In genomic region chr9:126724226-126724625, GRCh38 we compare ENCODE assay signal across 9 cellular contexts.
DNase-seq lines count a peak whose midpoint lies in the region; TF ChIP-seq lines count a peak whose summit lies in the region.
"Had no signal": no experiment of that assay in that cellular context is flagged by ENCODE, and none has a peak within 500 bp of the region (broad histone marks: within the 10 kb centered on the region; RNA-seq: fewer than 3 reads in every experiment).

No MANE protein-coding gene starts in this region.

- POLR2A ChIA-PET in CD4-positive, alpha-beta memory T cell (lab: Charles Lee; ENCODE audit: partially characterized antibody), result interaction anchor here (0.9 to 2.2 kb wide), 7 partner anchors 9 to 191 kb away, joined by 3 to 42 read pairs (median 11); partner anchors contain the start of genes RALGPS1 and ZBTB43

- H3K9me3 ChIP-seq in CD4-positive, alpha-beta memory T cell (ENCODE audit: control insufficient read depth in 1 of 2, low read length in 2 of 2), result no peaks in the 10 kb centered on the region
- H3K9me3 ChIP-seq in adipocyte (ENCODE audit: control insufficient read depth, low read length) (no peaks in the 10 kb centered on the region), sigmoid colon (no peaks in the 10 kb centered on the region)

- TF ChIP-seq CTCF in mesothelial cell of epicardium (IDR thresholded peaks at IDR 0.05; ENCODE audit: unreplicated experiment) (no peak), sigmoid colon (IDR thresholded peaks at IDR 0.05) (no peak), coronary artery (IDR thresholded peaks at IDR 0.05) (no peak)

- no peak overlapping the region for H3K9ac ChIP-seq in adipocyte (ENCODE audit: low read length)

- no peaks in the 10 kb centered on the region for H3K27me3 Mint-ChIP-seq in CD4-positive, alpha-beta memory T cell
- H3K27me3 Mint-ChIP-seq in mesothelial cell of epicardium (ENCODE audit: low read depth), result peaks cover 52% of the 10 kb centered on the region

- no peaks in the 10 kb centered on the region for H3K36me3 ChIP-seq in CD4-positive, alpha-beta memory T cell (ENCODE audit: insufficient read depth, low read length)
- no peaks in the 10 kb centered on the region for H3K36me3 ChIP-seq in adipocyte (ENCODE audit: control insufficient read depth, insufficient read depth, low read length, severe bottlenecking)
- H3K36me3 ChIP-seq in sigmoid colon, result no peaks in the 10 kb centered on the region
- H3K36me3 ChIP-seq: ovary had no signal

- 32 to 68% methylated on average over 6 of the region's 6 CpGs for WGBS in sigmoid colon, 2 donors

- TF ChIP-seq POLR2A in sigmoid colon (IDR thresholded peaks at IDR 0.05), result no peak

- H3K27ac Mint-ChIP-seq in CD4-positive, alpha-beta memory T cell, result peak overlapping the region; percentile 72 to 97 (median 92)
- no peak overlapping the region for H3K27ac Mint-ChIP-seq in mesothelial cell of epicardium

- H3K4me1 ChIP-seq in CD4-positive, alpha-beta memory T cell (ENCODE audit: insufficient read depth, low read length), result peaks cover 37% of the 10 kb centered on the region
- H3K4me1 ChIP-seq in adipocyte (ENCODE audit: control insufficient read depth, insufficient read depth, low read length) (no peaks in the 10 kb centered on the region), sigmoid colon (peaks cover 0 to 18% (median 17%) of the 10 kb centered on the region in 4 donors)

- no peak for TF ChIP-seq EP300 in sigmoid colon (IDR thresholded peaks at IDR 0.05)

- intact Hi-C loops in CD4-positive, alpha-beta memory T cell (cut with micrococcal nuclease), result no loop called here
- intact Hi-C loops in sigmoid colon (cut with DNase I), result no loop called here

- CTCF ChIA-PET in CD4-positive, alpha-beta memory T cell (lab: Charles Lee; ENCODE audit: partially characterized antibody), result interaction anchor here (3.4 kb wide), 1 partner anchor 18 kb away, joined by 43 read pairs; no protein-coding TSS in a partner anchor

- H3K9me3 Mint-ChIP-seq in CD4-positive, alpha-beta memory T cell, result peaks cover 0 to 3% (median 0%) of the 10 kb centered on the region in 8 donors
- H3K9me3 Mint-ChIP-seq in mesothelial cell of epicardium, result peaks cover 4% of the 10 kb centered on the region

- H3K4me1 Mint-ChIP-seq in CD4-positive, alpha-beta memory T cell, result peaks cover 32 to 44% (median 39%) of the 10 kb centered on the region in 4 donors
- peaks cover 10% of the 10 kb centered on the region for H3K4me1 Mint-ChIP-seq in mesothelial cell of epicardium

- no peak for DNase-seq in CD4-positive, alpha-beta memory T cell
- DNase-seq in HT1080 (ENCODE audit: low read depth), result peak; percentile 23
- DNase-seq in adipocyte (ENCODE audit: low read depth), result peak; percentile 6
- DNase-seq in mesothelial cell of epicardium (ENCODE audit: low spot score in 2 of 2, unreplicated experiment in 2 of 2), result no peak
- DNase-seq in midbrain (lab: John Stamatoyannopoulos, UW), result no peak
- no peak for DNase-seq in sigmoid colon
- DNase-seq in coronary artery (ENCODE audit: low spot score), result no peak
- DNase-seq: ovary, trophoblast cell had no signal

- no peaks in the 10 kb centered on the region for H3K27me3 ChIP-seq in CD4-positive, alpha-beta memory T cell (ENCODE audit: insufficient read depth, low read length)
- H3K27me3 ChIP-seq in adipocyte (replicated peaks; ENCODE audit: control insufficient read depth, insufficient read depth, low read length) (peaks cover 41% of the 10 kb centered on the region), sigmoid colon (peaks cover 0 to 13% (median 12%) of the 10 kb centered on the region in 3 donors)

- peaks cover 0 to 4% of the 10 kb centered on the region in 2 donors for H3K36me3 Mint-ChIP-seq in CD4-positive, alpha-beta memory T cell
- peaks cover 2% of the 10 kb centered on the region for H3K36me3 Mint-ChIP-seq in mesothelial cell of epicardium

- no peak overlapping the region for H3K27ac ChIP-seq in CD4-positive, alpha-beta memory T cell (ENCODE audit: low read depth, low read length)
- H3K27ac ChIP-seq in sigmoid colon, result no peak overlapping the region
- no peak overlapping the region for H3K27ac ChIP-seq in coronary artery
- H3K27ac ChIP-seq: ovary had no signal

- peak overlapping the region in 7 of 8 donors; percentile 63 to 96 (median 90) for H3K4me3 Mint-ChIP-seq in CD4-positive, alpha-beta memory T cell
- H3K4me3 Mint-ChIP-seq in mesothelial cell of epicardium, result peak overlapping the region; percentile 68

- H3K4me3 ChIP-seq in CD4-positive, alpha-beta memory T cell (ENCODE audit: low read length in 2 of 2), result no peak overlapping the region
- H3K4me3 ChIP-seq in adipocyte (ENCODE audit: low read length) (no peak overlapping the region), sigmoid colon (no peak overlapping the region), coronary artery (no peak overlapping the region)
- H3K4me3 ChIP-seq: ovary had no signal

Comparison
In these comparisons a context has a peak if more than half of its experiments do, and no peak if none do; other contexts are left out.
1. DNase-seq: peak in HT1080 (single experiment) and adipocyte (single experiment); none in CD4-positive, alpha-beta memory T cell (0 of 5), mesothelial cell of epicardium (0 of 2), midbrain (single experiment), sigmoid colon (single experiment) and coronary artery (single experiment).